16 cellular contexts compared by ENCODE assay signal in genomic region chr10:49735161-49735560, GRCh38. TPM values are rescaled to one million over a fixed set of nuclear protein-coding genes. Genes with fewer than 3 reads are reported as not detected.
A peak's percentile ranks its signal among the peaks of the same experiment; 100 is the strongest.
DNase-seq lines count a peak whose midpoint lies in the region; TF ChIP-seq lines count a peak whose summit lies in the region.
"Had no signal": no experiment of that assay in that cellular context is flagged by ENCODE, and none has a peak within 500 bp of the region (broad histone marks: within the 10 kb centered on the region; RNA-seq: fewer than 3 reads in every experiment).

No MANE protein-coding gene starts in this region.

- WGBS in stomach, 5 donors: 53 to 78% (median 69%) methylated on average over 5 to 11 of the region's 11 CpGs
- no CpG with 5 or more reads among the region's 11 CpGs for WGBS in trophoblast cell (ENCODE audit: extremely low coverage, insufficient coverage, insufficient read length)

- H3K36me3 ChIP-seq in H7 (replicated peaks; ENCODE audit: control insufficient read depth, insufficient read depth, low read length): peaks cover 10% of the 10 kb centered on the region
- H3K36me3 ChIP-seq in colonic mucosa: no peaks in the 10 kb centered on the region
- H3K36me3 ChIP-seq in stomach: no peaks in the 10 kb centered on the region
- H3K36me3 ChIP-seq in trophoblast cell (ENCODE audit: control insufficient read depth in 1 of 2, insufficient read depth in 2 of 2, low read length in 2 of 2): peaks cover 17 to 25% of the 10 kb centered on the region in 2 experiments
- H3K36me3 ChIP-seq: HAP-1 had no signal

- H4K8ac ChIP-seq in trophoblast cell (ENCODE audit: low read depth, low read length): no peak overlapping the region

- H2AK5ac ChIP-seq in trophoblast cell (ENCODE audit: low read length): no peak overlapping the region

- no peak overlapping the region for H2BK5ac ChIP-seq in trophoblast cell (ENCODE audit: low read depth, low read length, poor library complexity)

- no peak for TF ChIP-seq CTCF in colonic mucosa (IDR thresholded peaks at IDR 0.05)
- TF ChIP-seq CTCF in stomach (IDR thresholded peaks at IDR 0.05): no peak

- no peak overlapping the region for H3K4me2 ChIP-seq in trophoblast cell (ENCODE audit: low read length)

- no peak overlapping the region for H4K12ac ChIP-seq in trophoblast cell (ENCODE audit: low read depth, low read length)

- H3K27ac ChIP-seq in colonic mucosa (no peak overlapping the region), stomach (no peak overlapping the region), trophoblast cell (ENCODE audit: low read depth, low read length) (no peak overlapping the region)
- H3K27ac ChIP-seq: C4-2B had no signal

- DNase-seq in D341Med (ENCODE audit: low spot score) (peak; percentile 34), H7 (peak; percentile 69), colonic mucosa (peak; percentile 12), stomach (peak; percentile 25), HPDE6-E6E7 (ENCODE audit: extremely low spot score) (no peak), trophoblast cell (no peak)
- DNase-seq in stimulated activated CD4-positive, alpha-beta T cell treated with anti-CD3 and anti-CD28 coated beads, Interleukin-12 subunit alpha, Interleukin-12 subunit beta, amount 100 ng/mL, for 4 hours: no peak
- DNase-seq: BE2C; CD4-positive, alpha-beta memory T cell; COR-L47; DMS 273 treated with DMSO at 0.1 percent for 48 hours had no signal

- TF ChIP-seq EP300 in stomach (IDR thresholded peaks at IDR 0.05): no peak

- H3K4me1 ChIP-seq in colonic mucosa (no peaks in the 10 kb centered on the region), stomach (no peaks in the 10 kb centered on the region), trophoblast cell (ENCODE audit: control insufficient read depth in 1 of 2, insufficient read depth in 2 of 2, low read length in 2 of 2) (peaks cover 2 to 8% of the 10 kb centered on the region in 2 experiments)
- H3K4me1 ChIP-seq: BE2C, HAP-1 had no signal

- H2AFZ ChIP-seq in trophoblast cell (ENCODE audit: insufficient read depth, low read length, poor library complexity): no peak overlapping the region

- no peak for TF ChIP-seq POLR2A in stomach (IDR thresholded peaks at IDR 0.05)

- no peaks in the 10 kb centered on the region for H3K79me1 ChIP-seq in trophoblast cell (ENCODE audit: low read length)

- no peak overlapping the region for H2BK12ac ChIP-seq in trophoblast cell (ENCODE audit: low read length)

- no peak overlapping the region for H3K23ac ChIP-seq in trophoblast cell (ENCODE audit: low read length)

- H3K27me3 ChIP-seq in H7 (ENCODE audit: control insufficient read depth, insufficient read depth, low read length) (no peaks in the 10 kb centered on the region), colonic mucosa (no peaks in the 10 kb centered on the region), stomach (no peaks in the 10 kb centered on the region), trophoblast cell (ENCODE audit: insufficient read depth, low read length) (no peaks in the 10 kb centered on the region)
- H3K27me3 ChIP-seq: BE2C had no signal

- H3K79me2 ChIP-seq in trophoblast cell (ENCODE audit: control insufficient read depth, insufficient read depth, low read length, poor library complexity): no peaks in the 10 kb centered on the region

- no peak overlapping the region for H3K4ac ChIP-seq in trophoblast cell (ENCODE audit: low read depth, low read length)

- H3K9me3 ChIP-seq in colonic mucosa: no peaks in the 10 kb centered on the region
- H3K9me3 ChIP-seq in stomach: no peaks in the 10 kb centered on the region
- no peaks in the 10 kb centered on the region for H3K9me3 ChIP-seq in trophoblast cell (ENCODE audit: insufficient read depth, low read depth, low read length)
- H3K9me3 ChIP-seq: BE2C, HAP-1 had no signal

- no peak overlapping the region for H4K91ac ChIP-seq in trophoblast cell (ENCODE audit: low read depth, low read length)

- H3K4me3 ChIP-seq in H7 (ENCODE audit: insufficient read depth, low read depth, low read length): no peak overlapping the region
- H3K4me3 ChIP-seq in colonic mucosa: no peak overlapping the region
- H3K4me3 ChIP-seq in stomach: no peak overlapping the region
- H3K4me3 ChIP-seq in trophoblast cell (ENCODE audit: low read depth, low read length): no peak overlapping the region
- H3K4me3 ChIP-seq: HAP-1 had no signal

- H3K18ac ChIP-seq in trophoblast cell (ENCODE audit: low read length): no peak overlapping the region

- no peak overlapping the region for H3K9ac ChIP-seq in colonic mucosa (ENCODE audit: low read depth in 2 of 2, low read length in 2 of 2)
- no peak overlapping the region for H3K9ac ChIP-seq in trophoblast cell (ENCODE audit: low read length)

- no peak overlapping the region for H2BK120ac ChIP-seq in trophoblast cell (ENCODE audit: insufficient read depth, low read length, poor library complexity)

- intact Hi-C loops in colonic mucosa (cut with DNase I) (no loop called here), stomach (cut with DNase I; ENCODE audit: low total_unique reads) (no loop called here)

- H3K14ac ChIP-seq in trophoblast cell (ENCODE audit: low read length): no peak overlapping the region

RNA-seq across cellular contexts. Expression of gene OGDHL, which starts 27.0 kb away (rescaled TPM):
- 26.3 and 31.9 TPM in 2 replicates for total RNA-seq in H7 (2014; rRNA removed; shearing (Covaris generic))
- 1 to 10 TPM in 1 of 2 donors, under 1 TPM in 1; 0.79 to 3.2 TPM for total RNA-seq in colonic mucosa
- total RNA-seq in stomach: 10 to 100 TPM in 1 of 5 donors, 1 to 10 TPM in 3, not detected in 1; 3.7 to 26.8 (median 4.4) TPM
- under 1 TPM; 0.31 to 0.46 (median 0.45) TPM for polyA plus RNA-seq in stomach
- polyA plus RNA-seq in trophoblast cell (2013): 6.8 and 6.9 TPM in 2 replicates
- total RNA-seq: CD4-positive, alpha-beta memory T cell had no signal
- polyA plus RNA-seq: CD4-positive, alpha-beta memory T cell had no signal

RNA-seq across cellular contexts. Expression of gene C10orf53, which starts 55.7 kb away (rescaled TPM):
- not detected in 2 replicates for total RNA-seq in H7 (2014; rRNA removed; shearing (Covaris generic))
- total RNA-seq in colonic mucosa (not detected), stomach (not detected)
- not detected for polyA plus RNA-seq in stomach
- not detected in 2 replicates for polyA plus RNA-seq in trophoblast cell (2013)
- total RNA-seq: CD4-positive, alpha-beta memory T cell; Daoy; HepG2 had no signal
- polyA plus RNA-seq: AG04450; CD4-positive, alpha-beta memory T cell; HepG2 had no signal

Comparison
In these comparisons a context has a peak if more than half of its experiments do, and no peak if none do; other contexts are left out.
1. DNase-seq: peak in D341Med (single experiment), H7 (single experiment), colonic mucosa (single experiment) and stomach (single experiment); none in HPDE6-E6E7 (single experiment), trophoblast cell (0 of 2) and stimulated activated CD4-positive, alpha-beta T cell treated with anti-CD3 and anti-CD28 coated beads, Interleukin-12 subunit alpha, Interleukin-12 subunit beta, amount 100 ng/mL, for 4 hours (single experiment).